In the genomic region with DNA sequence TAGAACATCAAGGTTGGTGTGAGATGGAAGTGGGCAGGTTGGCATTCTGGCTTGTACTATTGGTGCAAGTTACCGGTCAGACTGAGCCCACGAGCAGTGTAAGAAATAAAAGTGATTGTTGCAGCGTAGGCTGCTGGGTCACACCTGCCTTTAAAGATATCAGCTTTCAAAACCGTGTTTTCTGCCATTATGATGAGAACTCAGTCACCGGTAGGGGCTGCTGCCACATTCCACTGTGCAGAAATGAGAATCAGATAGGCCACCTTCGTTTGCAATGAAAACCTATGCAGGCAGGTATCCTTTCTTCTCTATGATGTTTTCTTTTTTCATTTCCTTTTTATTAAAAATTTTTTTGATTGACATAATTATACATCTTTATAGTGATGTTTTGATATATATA, we compare ENCODE assay signal across 22 cellular contexts.
DNase-seq lines count a peak whose midpoint lies in the region; ATAC-seq and TF ChIP-seq lines count a peak whose summit lies in the region.
"Had no signal": no experiment of that assay in that cellular context is flagged by ENCODE, and none has a peak within 500 bp of the region (broad histone marks: within the 10 kb centered on the region; RNA-seq: fewer than 3 reads in every experiment).

No MANE protein-coding gene starts in this region.

- peaks cover 9% of the 10 kb centered on the region for H3K9me3 Mint-ChIP-seq in activated CD4-positive, alpha-beta T cell treated with anti-CD3 and anti-CD28 coated beads, Interleukin-2, amount 10 ng/mL, durations not matched to agents 24 days and 14 days
- no peaks in the 10 kb centered on the region for H3K9me3 Mint-ChIP-seq in activated CD4-positive, alpha-beta T cell treated with anti-CD3 and anti-CD28 coated beads, Interleukin-2, amount 10 ng/mL, durations not matched to agents 7 days and 5 days

- intact Hi-C loops in activated CD4-positive, alpha-beta T cell treated with anti-CD3 and anti-CD28 coated beads, Interleukin-2, amount 10 ng/mL, durations not matched to agents 24 days and 14 days (cut with micrococcal nuclease): no loop called here

- CTCF ChIA-PET in activated CD4-positive, alpha-beta T cell treated with anti-CD3 and anti-CD28 coated beads, Interleukin-2, amount 10 ng/mL, durations not matched to agents 7 days and 5 days (lab: Charles Lee): no interaction called here

- H3K27ac ChIP-seq in osteoblast (ENCODE audit: low read depth, low read length): no peak overlapping the region
- H3K27ac ChIP-seq: A549, KMS-11 had no signal

- no peak overlapping the region for H3K4me3 Mint-ChIP-seq in activated CD4-positive, alpha-beta T cell treated with anti-CD3 and anti-CD28 coated beads, Interleukin-2, amount 10 ng/mL, durations not matched to agents 24 days and 14 days
- no peak overlapping the region for H3K4me3 Mint-ChIP-seq in activated CD4-positive, alpha-beta T cell treated with anti-CD3 and anti-CD28 coated beads, Interleukin-2, amount 10 ng/mL, durations not matched to agents 7 days and 5 days
- H3K4me3 Mint-ChIP-seq: B cell had no signal

- POLR2A ChIA-PET in activated CD4-positive, alpha-beta T cell treated with anti-CD3 and anti-CD28 coated beads, Interleukin-2, amount 10 ng/mL, durations not matched to agents 7 days and 5 days (lab: Charles Lee): no interaction called here

- no peak overlapping the region for H3K4me3 ChIP-seq in osteoblast (ENCODE audit: insufficient read depth, low read length)
- H3K4me3 ChIP-seq: A549 had no signal

- H3K4me1 Mint-ChIP-seq in activated CD4-positive, alpha-beta T cell treated with anti-CD3 and anti-CD28 coated beads, Interleukin-2, amount 10 ng/mL, durations not matched to agents 24 days and 14 days: no peaks in the 10 kb centered on the region
- no peaks in the 10 kb centered on the region for H3K4me1 Mint-ChIP-seq in activated CD4-positive, alpha-beta T cell treated with anti-CD3 and anti-CD28 coated beads, Interleukin-2, amount 10 ng/mL, durations not matched to agents 7 days and 5 days
- H3K4me1 Mint-ChIP-seq: B cell had no signal

- no peaks in the 10 kb centered on the region for H3K36me3 ChIP-seq in osteoblast (ENCODE audit: insufficient read depth, low read length)

- peaks cover 62% of the 10 kb centered on the region for H3K27me3 Mint-ChIP-seq in activated CD4-positive, alpha-beta T cell treated with anti-CD3 and anti-CD28 coated beads, Interleukin-2, amount 10 ng/mL, durations not matched to agents 24 days and 14 days
- peaks cover 59% of the 10 kb centered on the region for H3K27me3 Mint-ChIP-seq in activated CD4-positive, alpha-beta T cell treated with anti-CD3 and anti-CD28 coated beads, Interleukin-2, amount 10 ng/mL, durations not matched to agents 7 days and 5 days

- no peak overlapping the region for H3K27ac Mint-ChIP-seq in activated CD4-positive, alpha-beta T cell treated with anti-CD3 and anti-CD28 coated beads, Interleukin-2, amount 10 ng/mL, durations not matched to agents 24 days and 14 days
- H3K27ac Mint-ChIP-seq in activated CD4-positive, alpha-beta T cell treated with anti-CD3 and anti-CD28 coated beads, Interleukin-2, amount 10 ng/mL, durations not matched to agents 7 days and 5 days: no peak overlapping the region
- H3K27ac Mint-ChIP-seq: B cell had no signal

- no peak for ATAC-seq in HG02798 (IDR thresholded peaks at IDR 0.05; ENCODE audit: poor library complexity, unreplicated experiment)
- ATAC-seq: A549, HCT116, SK-N-SH treated with all-trans-retinoic acid at 6 μM for 48 hours had no signal

- no peak overlapping the region for H2AFZ ChIP-seq in osteoblast (ENCODE audit: low read length)

- peaks cover 14% of the 10 kb centered on the region for H3K4me1 ChIP-seq in osteoblast (ENCODE audit: insufficient read depth, low read length)
- H3K4me1 ChIP-seq: A549 had no signal

- H3K9me3 ChIP-seq in osteoblast (ENCODE audit: low read depth, low read length): no peaks in the 10 kb centered on the region
- H3K9me3 ChIP-seq: A549 had no signal

- peak; percentile 40 for DNase-seq in activated CD4-positive, alpha-beta T cell treated with anti-CD3 and anti-CD28 coated beads, Interleukin-2, amount 10 ng/mL, durations not matched to agents 24 days and 14 days
- DNase-seq in activated CD4-positive, alpha-beta T cell treated with anti-CD3 and anti-CD28 coated beads, Interleukin-2, amount 10 ng/mL, durations not matched to agents 7 days and 5 days: no peak
- DNase-seq in NCI-H526 (lab: John Stamatoyannopoulos, UW): peak; percentile 28 to 73
- DNase-seq in SHP77 treated with DMSO at 0.1 percent for 48 hours (lab: John Stamatoyannopoulos, UW): peak; percentile 19
- peak; percentile 27 for DNase-seq in osteoblast (ENCODE audit: insufficient read length, low spot score, missing footprints)
- no peak for DNase-seq in OCI-M2 (lab: John Stamatoyannopoulos, UW; ENCODE audit: unreplicated experiment)
- DNase-seq: DMS53, EL, GF-D8, MV-4-11, NCI-H1417, NCI-H1694 treated with DMSO at 0.1 percent for 48 hours, NCI-H2081 treated with DMSO at 0.1 percent for 48 hours, NCI-H82, OCI-M1, SIG-M5 had no signal

- no peaks in the 10 kb centered on the region for H3K27me3 ChIP-seq in osteoblast (ENCODE audit: insufficient read depth, low read length)

- no peaks in the 10 kb centered on the region for H3K36me3 Mint-ChIP-seq in activated CD4-positive, alpha-beta T cell treated with anti-CD3 and anti-CD28 coated beads, Interleukin-2, amount 10 ng/mL, durations not matched to agents 24 days and 14 days (ENCODE audit: low read depth)
- H3K36me3 Mint-ChIP-seq in activated CD4-positive, alpha-beta T cell treated with anti-CD3 and anti-CD28 coated beads, Interleukin-2, amount 10 ng/mL, durations not matched to agents 7 days and 5 days (ENCODE audit: low read depth): no peaks in the 10 kb centered on the region

- H4K20me1 ChIP-seq in osteoblast (ENCODE audit: insufficient read depth, low read length): no peaks in the 10 kb centered on the region

- H3K4me2 ChIP-seq in osteoblast (ENCODE audit: insufficient read depth, low read length): no peak overlapping the region
- H3K4me2 ChIP-seq: A549, KMS-11 had no signal

- H3K79me2 ChIP-seq in osteoblast (ENCODE audit: insufficient read depth, low read length): no peaks in the 10 kb centered on the region

- no peak for TF ChIP-seq CTCF in osteoblast (IDR thresholded peaks at IDR 0.05; ENCODE audit: extremely low read depth, low read depth, low read length)

Comparison
In these comparisons a context has a peak if more than half of its experiments do, and no peak if none do; other contexts are left out.
1. DNase-seq: peak in activated CD4-positive, alpha-beta T cell treated with anti-CD3 and anti-CD28 coated beads, Interleukin-2, amount 10 ng/mL, durations not matched to agents 24 days and 14 days (single experiment), NCI-H526 (2 of 2), SHP77 treated with DMSO at 0.1 percent for 48 hours (single experiment) and osteoblast (single experiment); none in activated CD4-positive, alpha-beta T cell treated with anti-CD3 and anti-CD28 coated beads, Interleukin-2, amount 10 ng/mL, durations not matched to agents 7 days and 5 days (single experiment) and OCI-M2 (single experiment).